ENCODE assay signal across 28 cellular contexts in the genomic region with DNA sequence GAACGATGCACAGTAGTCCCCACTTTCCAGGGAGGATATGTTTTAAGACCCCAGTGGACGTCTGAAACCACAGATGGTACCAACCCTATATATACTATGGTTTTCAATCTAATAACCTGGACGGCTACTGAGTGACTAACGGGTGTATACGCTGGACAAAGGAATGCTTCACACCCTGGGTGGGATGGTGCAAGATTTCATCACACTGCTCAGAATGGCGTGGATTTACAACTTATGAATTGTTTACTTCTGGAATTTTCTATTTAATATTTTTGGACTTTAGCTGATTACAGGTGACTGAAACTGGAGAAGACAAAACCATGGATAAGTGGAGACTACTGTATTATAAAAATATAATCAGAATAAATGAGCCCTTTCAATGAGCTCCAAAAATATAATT.
"Had no signal": no experiment of that assay in that cellular context is flagged by ENCODE, and none has a peak within 500 bp of the region (broad histone marks: within the 10 kb centered on the region; RNA-seq: fewer than 3 reads in every experiment).

No MANE protein-coding gene starts in this region.

- DNase-seq: naive thymus-derived CD8-positive, alpha-beta T cell; nephron progenitor cell; nucleus accumbens; pancreas; psoas muscle; right cardiac atrium; right lobe of liver; sigmoid colon; small intestine; stimulated activated CD4-positive, alpha-beta T cell treated with anti-CD3 and anti-CD28 coated beads, Interleukin-15, amount 100 ng/mL, for 24 hours; stimulated activated CD4-positive, alpha-beta T cell treated with anti-CD3 and anti-CD28 coated beads, Interleukin-2, amount 100 ng/mL, for 24 hours; stimulated activated CD4-positive, alpha-beta T cell treated with anti-CD3 and anti-CD28 coated beads, Interleukin-2, amount 100 ng/mL, for 48 hours; stimulated activated CD4-positive, alpha-beta T cell treated with anti-CD3 and anti-CD28 coated beads, Interleukin-4, amount 100 ng/mL, for 24 hours; stimulated activated naive B cell treated with anti-CD40 and anti-IgM and Interleukin-4, amounts not matched to agents 10 μg/mL and 1 μg/mL and 100 μg/mL, for 72 hours; stimulated activated naive CD4-positive, alpha-beta T cell treated with Interleukin-2 at 50 U/mL for 16 hours; stomach; thyroid gland; trophoblast cell; upper lobe of left lung had no signal

- H3K4me1 Mint-ChIP-seq: nephron progenitor cell; neural crest cell; stimulated activated effector memory CD8-positive, alpha-beta T cell treated with anti-CD3 and anti-CD28 coated beads, Interleukin-12 subunit alpha, Interleukin-12 subunit beta, amount 100 ng/mL, for 72 hours; stimulated activated naive B cell treated with anti-CD40 and anti-IgM and Interleukin-4, amounts not matched to agents 10 μg/mL and 1 μg/mL and 100 μg/mL, for 72 hours had no signal

- H3K27ac Mint-ChIP-seq: naive thymus-derived CD8-positive, alpha-beta T cell; natural killer cell treated with Interleukin-12 subunit alpha and Interleukin-12 subunit beta and Interleukin-15 and Interleukin-18, amount 100 ng/mL, for 72 hours; nephron progenitor cell; progenitor cell of endocrine pancreas; stimulated activated effector memory CD8-positive, alpha-beta T cell treated with anti-CD3 and anti-CD28 coated beads, Interleukin-12 subunit alpha, Interleukin-12 subunit beta, amount 100 ng/mL, for 72 hours; stimulated activated naive B cell treated with anti-CD40 and anti-IgM and Interleukin-4, amounts not matched to agents 10 μg/mL and 1 μg/mL and 100 μg/mL, for 72 hours; stimulated activated naive CD8-positive, alpha-beta T cell treated with anti-CD3 and anti-CD28 coated beads, Interleukin-15, Interleukin-2, amounts not matched to agents 100 ng/mL and 50 ng/mL, for 24 hours had no signal

- H3K9me3 ChIP-seq: neutrophil, pancreas, psoas muscle, right lobe of liver, stomach, thoracic aorta, thyroid gland, upper lobe of left lung had no signal

- H3K36me3 ChIP-seq: neutrophil, pancreas, right lobe of liver, sigmoid colon, stomach, thoracic aorta, thyroid gland, tibial nerve, upper lobe of left lung had no signal

- H3K27me3 ChIP-seq: neutrophil, pancreas, right lobe of liver, sigmoid colon, stomach, thyroid gland, tibial nerve, upper lobe of left lung had no signal

- H3K27ac ChIP-seq: neutrophil, pancreas, psoas muscle, right lobe of liver, sigmoid colon, stomach, thoracic aorta, thyroid gland, tibial nerve, upper lobe of left lung had no signal

- H3K36me3 Mint-ChIP-seq: natural killer cell treated with Interleukin-12 subunit alpha and Interleukin-12 subunit beta and Interleukin-15 and Interleukin-18, amount 100 ng/mL, for 72 hours; stimulated activated effector memory CD8-positive, alpha-beta T cell treated with anti-CD3 and anti-CD28 coated beads, Interleukin-12 subunit alpha, Interleukin-12 subunit beta, amount 100 ng/mL, for 72 hours; stimulated activated naive B cell treated with anti-CD40 and anti-IgM and Interleukin-4, amounts not matched to agents 10 μg/mL and 1 μg/mL and 100 μg/mL, for 72 hours had no signal

- H3K27me3 Mint-ChIP-seq: natural killer cell treated with Interleukin-12 subunit alpha and Interleukin-12 subunit beta and Interleukin-15 and Interleukin-18, amount 100 ng/mL, for 72 hours; progenitor cell of endocrine pancreas; stimulated activated naive CD8-positive, alpha-beta T cell treated with anti-CD3 and anti-CD28 coated beads, Interleukin-15, Interleukin-2, amounts not matched to agents 100 ng/mL and 50 ng/mL, for 24 hours had no signal

- H3K4me3 Mint-ChIP-seq: naive thymus-derived CD8-positive, alpha-beta T cell; natural killer cell treated with Interleukin-12 subunit alpha and Interleukin-12 subunit beta and Interleukin-15 and Interleukin-18, amount 100 ng/mL, for 72 hours; nephron progenitor cell; neural crest cell; stimulated activated effector memory CD8-positive, alpha-beta T cell treated with anti-CD3 and anti-CD28 coated beads, Interleukin-12 subunit alpha, Interleukin-12 subunit beta, amount 100 ng/mL, for 72 hours; stimulated activated naive B cell treated with anti-CD40 and anti-IgM and Interleukin-4, amounts not matched to agents 10 μg/mL and 1 μg/mL and 100 μg/mL, for 72 hours; stimulated activated naive CD8-positive, alpha-beta T cell treated with anti-CD3 and anti-CD28 coated beads, Interleukin-15, Interleukin-2, amounts not matched to agents 100 ng/mL and 50 ng/mL, for 24 hours had no signal

- H3K4me1 ChIP-seq: pancreas, psoas muscle, right lobe of liver, sigmoid colon, stomach, thyroid gland, tibial nerve, upper lobe of left lung had no signal

- FAIRE-seq: pancreas, small intestine, urothelium cell line had no signal

- H3K4me3 ChIP-seq: pancreas, psoas muscle, right lobe of liver, sigmoid colon, stomach, thoracic aorta, thyroid gland, tibial nerve, upper lobe of left lung had no signal
